ENCODE assay signal across 8 cellular contexts in the genomic region with DNA sequence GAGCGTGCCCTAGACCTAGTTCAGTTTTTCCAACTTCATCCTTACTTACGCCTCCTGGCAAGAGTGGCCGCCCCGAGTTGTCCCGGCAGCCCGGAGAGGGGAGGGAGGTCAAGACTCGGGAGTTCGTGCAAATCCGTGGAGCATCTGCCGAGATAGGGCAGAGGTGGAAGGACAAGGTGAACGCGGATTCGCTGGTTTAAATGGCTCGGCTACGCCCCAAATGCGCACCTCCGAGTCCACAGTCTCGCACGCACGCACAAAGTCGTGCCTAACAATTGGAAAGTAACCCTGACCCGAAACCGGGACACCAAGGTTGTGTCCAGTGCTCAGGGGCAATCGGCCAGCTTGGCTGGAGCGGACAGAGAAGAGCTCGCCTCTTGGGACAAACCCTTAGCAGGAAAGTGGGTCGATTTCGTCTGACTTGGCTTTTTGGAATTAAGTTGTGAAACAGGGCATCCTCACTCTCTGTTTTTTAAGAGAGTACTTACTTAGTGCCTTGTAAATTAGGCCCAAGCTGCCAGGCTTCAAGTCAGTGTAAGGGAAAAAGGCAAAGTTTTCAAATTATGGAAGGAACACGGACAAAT. TPM values are rescaled to one million over a fixed set of nuclear protein-coding genes. Genes with fewer than 3 reads are reported as not detected.
DNase-seq lines count a peak whose midpoint lies in the region; ATAC-seq and TF ChIP-seq lines count a peak whose summit lies in the region.

No MANE protein-coding gene starts in this region.

- TF ChIP-seq POLR2A in GM18951 (IDR thresholded peaks at IDR 0.05; ENCODE audit: extremely low read depth, insufficient read depth, insufficient read length), result peak; percentile 17

- no TSS peak for BruUV-seq in mammary epithelial cell (replicated peaks; lab: Mats Ljungman, UMichigan)

- H3K4me2 ChIP-seq in mammary epithelial cell (ENCODE audit: insufficient read depth, low read depth, low read length), result peak overlapping the region; percentile 82

- H3K27ac ChIP-seq in C4-2B (peak overlapping the region; percentile 87), mammary epithelial cell (ENCODE audit: insufficient read depth, low read depth, low read length) (peak overlapping the region; percentile 84), liver (ENCODE audit: low read depth in 1 of 2, low read length in 2 of 2) (peak overlapping the region; percentile 88 to 98), thymus (ENCODE audit: low read depth) (peak overlapping the region; percentile 97)

- H3K9me3 ChIP-seq in NT2/D1 (ENCODE audit: insufficient read depth, low read length) (no peaks in the 10 kb centered on the region), mammary epithelial cell (replicated peaks; ENCODE audit: insufficient read depth, low read length) (no peaks in the 10 kb centered on the region), liver (ENCODE audit: control insufficient read depth in 4 of 4, low read length in 3 of 4) (no peaks in the 10 kb centered on the region), thymus (ENCODE audit: control insufficient read depth) (no peaks in the 10 kb centered on the region)

- TF ChIP-seq CTCF in C4-2B (conservative IDR thresholded peaks at IDR 0.05) (no peak), mammary epithelial cell (conservative IDR thresholded peaks at IDR 0.05 in 1 of 2, IDR thresholded peaks at IDR 0.05 in 1 of 2; ENCODE audit: extremely low read depth in 1 of 2, insufficient read depth in 1 of 2, low read depth in 1 of 2, low read length in 2 of 2) (no peak), liver (IDR thresholded peaks at IDR 0.05; ENCODE audit: low read depth, low read length, missing input control) (no peak)

- H3K27me3 ChIP-seq in NT2/D1 (ENCODE audit: insufficient read depth, insufficient read length) (no peaks in the 10 kb centered on the region), mammary epithelial cell (ENCODE audit: insufficient read depth, low read length) (no peaks in the 10 kb centered on the region), liver (ENCODE audit: control insufficient read depth in 4 of 4, insufficient read depth in 4 of 4, low read length in 3 of 4) (no peaks in the 10 kb centered on the region), thymus (ENCODE audit: control insufficient read depth, insufficient read depth) (no peaks in the 10 kb centered on the region)

- peaks cover 44% of the 10 kb centered on the region for H3K79me2 ChIP-seq in mammary epithelial cell (ENCODE audit: insufficient read depth, low read length)

- no peak for TF ChIP-seq RAD21 in liver (IDR thresholded peaks at IDR 0.05)

- WGBS in mammary epithelial cell (ENCODE audit: low coverage, missing lambda C conversion rate), result 9% methylated on average over 16 of the region's 29 CpGs
- 2% methylated on average over 29 of the region's 29 CpGs for WGBS in liver
- 7% methylated on average over 29 of the region's 29 CpGs for WGBS in thymus

- H3K4me3 ChIP-seq in NT2/D1 (ENCODE audit: insufficient read length, low read depth) (peak overlapping the region; percentile 61), mammary epithelial cell (replicated peaks in 1 of 3; ENCODE audit: insufficient read depth in 1 of 3, low read depth in 2 of 3, low read length in 3 of 3) (peak overlapping the region; percentile 96 to 99 (median 98)), liver (ENCODE audit: low read depth in 1 of 3, low read length in 3 of 3) (peak overlapping the region; percentile 85 to 94 (median 87)), thymus (ENCODE audit: low read length) (peak overlapping the region; percentile 98)

- H3K36me3 ChIP-seq in NT2/D1 (ENCODE audit: insufficient read depth, insufficient read length, low read length) (peaks cover 8% of the 10 kb centered on the region), mammary epithelial cell (ENCODE audit: insufficient read depth, low read length) (peaks cover 9% of the 10 kb centered on the region), liver (ENCODE audit: control insufficient read depth in 4 of 4, insufficient read depth in 3 of 4, low read depth in 1 of 4, low read length in 3 of 4) (peaks cover 0 to 9% (median 2%) of the 10 kb centered on the region in 4 donors), thymus (ENCODE audit: control insufficient read depth, insufficient read depth) (no peaks in the 10 kb centered on the region)

- in situ Hi-C loops in GM18951 (cut with MboI; ENCODE audit: low sequenced_read_pairs, unreplicated experiment) (no loop called here), mammary epithelial cell (cut with MboI; ENCODE audit: low sequenced_read_pairs in 2 of 2) (no loop called here)

- intact Hi-C loops in mammary epithelial cell (cut with micrococcal nuclease), result loop anchor here (5.0 kb wide), 1 partner anchor 136 kb away; the partner anchor contains the start of gene TAF4B

- CTCF ChIA-PET in mammary epithelial cell (lab: Charles Lee; ENCODE audit: low non-redundant PET), result no interaction called here

- no peaks in the 10 kb centered on the region for H3K4me1 ChIP-seq in NT2/D1 (ENCODE audit: insufficient read depth, insufficient read length)
- peaks cover 18% of the 10 kb centered on the region for H3K4me1 ChIP-seq in mammary epithelial cell (ENCODE audit: insufficient read depth, low read length)
- H3K4me1 ChIP-seq in liver (ENCODE audit: control insufficient read depth in 4 of 4, insufficient read depth in 4 of 4, low read length in 3 of 4), result peaks cover 0 to 18% (median 14%) of the 10 kb centered on the region in 4 donors
- H3K4me1 ChIP-seq in thymus (ENCODE audit: control insufficient read depth, insufficient read depth, low read length), result peaks cover 3% of the 10 kb centered on the region

- H3K9ac ChIP-seq in NT2/D1 (ENCODE audit: insufficient read length, low read depth), result peak overlapping the region; percentile 64
- H3K9ac ChIP-seq in mammary epithelial cell (ENCODE audit: insufficient read depth, low read length), result peak overlapping the region; percentile 93
- peak overlapping the region; percentile 58 to 66 for H3K9ac ChIP-seq in liver (ENCODE audit: low read depth in 1 of 2, low read length in 2 of 2)

- no peak for DNase-seq in NT2/D1 (ENCODE audit: low read depth, low spot score)
- DNase-seq in mammary epithelial cell, result no peak
- no peak for DNase-seq in NCI-H2107 treated with DMSO at 0.1 percent for 48 hours (lab: John Stamatoyannopoulos, UW; ENCODE audit: unreplicated experiment)

- H2AFZ ChIP-seq in mammary epithelial cell (ENCODE audit: low read depth, low read length), result peak overlapping the region; percentile 99

- peaks cover 1% of the 10 kb centered on the region for H4K20me1 ChIP-seq in mammary epithelial cell (ENCODE audit: insufficient read depth, low read length)

- ATAC-seq in HG03066 (IDR thresholded peaks at IDR 0.05; ENCODE audit: low read depth, unreplicated experiment), result peak; percentile 41

- dilution Hi-C loops in mammary epithelial cell (cut with HindIII; ENCODE audit: low sequenced_read_pairs), result no loop called here

TF ChIP-seq in liver, 16 proteins besides CTCF, POLR2A, EP300 and RAD21:
- no peak for TF ChIP-seq MAX (IDR thresholded peaks at IDR 0.05)
- TF ChIP-seq GABPA (IDR thresholded peaks at IDR 0.05 in 1 of 2, conservative IDR thresholded peaks at IDR 0.05 in 1 of 2), result no peak
- TF ChIP-seq NR2F2 (IDR thresholded peaks at IDR 0.05), result peak; percentile 54
- peak in 1 of 2 donors; percentile 24 for TF ChIP-seq JUND (IDR thresholded peaks at IDR 0.05)
- TF ChIP-seq HNF4A (conservative IDR thresholded peaks at IDR 0.05), result peak; percentile 63 to 80
- peak; percentile 87 for TF ChIP-seq SP1 (IDR thresholded peaks at IDR 0.05)
- no peak for TF ChIP-seq ATF3 (IDR thresholded peaks at IDR 0.05)
- peak in 1 of 2 donors; percentile 8 for TF ChIP-seq EGR1 (IDR thresholded peaks at IDR 0.05; ENCODE audit: low read depth in 2 of 2)
- TF ChIP-seq RXRA (IDR thresholded peaks at IDR 0.05), result peak; percentile 76 to 88
- TF ChIP-seq HNF4G (IDR thresholded peaks at IDR 0.05), result no peak

RNA-seq across cellular contexts. Expression of gene SS18, which starts 0.7 kb away (rescaled TPM):
- 100 to 1,000 TPM in 1 of 2 donors, 10 to 100 TPM in 1; 99.7 to 137 TPM for total RNA-seq in mammary epithelial cell
- 142 TPM for polyA plus RNA-seq in mammary epithelial cell
- 52.4 TPM for polyA minus RNA-seq in mammary epithelial cell
- total RNA-seq in liver, result 10 to 100 TPM; 43.7 to 74.7 TPM
- 10 to 100 TPM; 16.3 to 25.4 TPM for polyA plus RNA-seq in liver
- polyA plus RNA-seq in thymus, result 49.3 TPM

RNA-seq across cellular contexts. Expression of gene PSMA8, which starts 42.5 kb away (rescaled TPM):
- total RNA-seq in mammary epithelial cell, result not detected
- not detected for polyA plus RNA-seq in mammary epithelial cell
- polyA minus RNA-seq in mammary epithelial cell, result not detected
- under 1 TPM in 1 of 2 donors, not detected in 1; 0.14 TPM for total RNA-seq in liver
- polyA plus RNA-seq in liver, result not detected
- 0.84 TPM for polyA plus RNA-seq in thymus
